8 cellular contexts compared by ENCODE assay signal in the genomic region with DNA sequence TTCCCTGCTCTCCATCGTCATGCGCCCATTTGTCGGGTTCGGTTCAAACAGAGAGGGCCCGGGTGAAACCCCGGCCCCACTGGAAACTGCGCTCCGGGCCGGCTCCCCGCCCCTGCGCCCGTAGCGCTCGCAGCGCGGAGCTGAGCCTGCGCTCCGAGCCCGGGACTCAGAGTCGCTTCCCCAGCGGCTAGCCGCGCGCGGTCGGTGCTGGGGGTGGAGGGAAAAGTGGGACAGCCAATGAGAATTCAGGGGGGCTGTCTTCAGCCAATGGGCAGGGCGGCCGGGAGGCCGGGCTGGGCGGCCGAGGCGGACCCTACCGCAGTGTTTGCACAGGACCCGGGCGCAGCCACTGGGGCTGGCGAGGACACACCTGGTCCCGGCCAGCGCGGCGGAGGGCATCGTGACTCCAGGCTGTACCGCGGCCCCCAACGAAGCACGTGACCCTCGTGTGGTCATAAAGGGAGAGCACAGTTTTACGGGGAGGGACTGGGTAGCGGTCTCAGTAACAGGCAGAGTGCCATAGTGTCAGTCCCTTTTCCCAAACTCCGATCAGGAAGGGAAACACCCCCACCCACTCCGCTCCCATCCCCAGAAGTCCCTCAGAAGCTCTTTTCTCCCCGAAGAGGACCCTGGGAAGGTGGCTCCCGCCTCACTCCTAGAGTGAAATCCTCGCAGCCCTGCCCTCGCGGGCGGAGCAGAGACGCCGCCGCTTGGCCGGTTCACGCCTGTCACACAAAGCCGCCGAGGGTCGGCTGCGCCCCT. TPM values are rescaled to one million over a fixed set of nuclear protein-coding genes. Genes with fewer than 3 reads are reported as not detected.
DNase-seq lines count a peak whose midpoint lies in the region; ATAC-seq, FAIRE-seq and TF ChIP-seq lines count a peak whose summit lies in the region.

A gene (minus strand): TSS at position 174 of the 762 bp plus-strand sequence. CDS start 153 bp downstream, at position 21.

- no peak for FAIRE-seq in kidney (lab: Jason Lieb, UNC)

- DNase-seq in AG09319 (ENCODE audit: extremely low read depth, low read depth) = peak; percentile 30
- peak; percentile 89 for DNase-seq in NCI-H2196 treated with DMSO at 0.1 percent for 48 hours (lab: John Stamatoyannopoulos, UW; ENCODE audit: unreplicated experiment)
- DNase-seq in activated CD4-positive, CD25-positive, alpha-beta regulatory T cell (lab: John Stamatoyannopoulos, UW) = peak in 3 of 4 experiments; percentile 21 to 49 (median 34)
- peak in 1 of 2 donors; percentile 35 for DNase-seq in central memory CD8-positive, alpha-beta T cell (ENCODE audit: low spot score in 2 of 2)
- peak; percentile 95 for DNase-seq in kidney
- DNase-seq in stimulated activated CD4-positive, alpha-beta T cell treated with anti-CD3 and anti-CD28 coated beads, Interleukin-15, amount 100 ng/mL, for 1 hour (ENCODE audit: low read depth in 1 of 2, low spot score in 1 of 2) = peak; percentile 33 to 56

- intact Hi-C loops in kidney (cut with DNase I) = no loop called here

- H3K27me3 Mint-ChIP-seq in central memory CD8-positive, alpha-beta T cell = peaks cover 43% of the 10 kb centered on the region

- peaks cover 30% of the 10 kb centered on the region for H3K4me1 Mint-ChIP-seq in central memory CD8-positive, alpha-beta T cell

- H3K36me3 ChIP-seq in kidney (ENCODE audit: control insufficient read depth in 1 of 2, insufficient read depth in 2 of 2, low read length in 2 of 2) = no peaks in the 10 kb centered on the region

- peak within 1 kb of the TSS; percentile 81 for H3K4me3 Mint-ChIP-seq in central memory CD8-positive, alpha-beta T cell

- H3K36me3 Mint-ChIP-seq in central memory CD8-positive, alpha-beta T cell (ENCODE audit: insufficient read depth) = no peaks in the 10 kb centered on the region

- H3K9me3 ChIP-seq in kidney (ENCODE audit: control insufficient read depth in 1 of 2, low read length in 2 of 2) = no peaks in the 10 kb centered on the region

- H3K27ac Mint-ChIP-seq in central memory CD8-positive, alpha-beta T cell (ENCODE audit: low read depth) = no peak within 1 kb of the TSS

- peak within 1 kb of the TSS; percentile 34 to 65 for H3K9ac ChIP-seq in kidney (ENCODE audit: low read length in 2 of 2)

- no peaks in the 10 kb centered on the region for H3K9me3 Mint-ChIP-seq in central memory CD8-positive, alpha-beta T cell

- H3K4me3 ChIP-seq in kidney (ENCODE audit: low read length in 2 of 2) = peak within 1 kb of the TSS; percentile 84 to 89

- peaks cover 5 to 17% of the 10 kb centered on the region in 2 donors for H3K4me1 ChIP-seq in kidney (ENCODE audit: control insufficient read depth in 1 of 2, insufficient read depth in 1 of 2, low read depth in 1 of 2, low read length in 2 of 2)

- TF ChIP-seq CTCF in AG09319 (IDR thresholded peaks at IDR 0.05; ENCODE audit: low read depth, low read length) (no peak; the same call in 1 of the 2 replicates), kidney (IDR thresholded peaks at IDR 0.05; ENCODE audit: borderline replicate concordance, extremely low read depth, insufficient read depth) (no peak)

- H3K27ac ChIP-seq in kidney (ENCODE audit: low read depth in 2 of 2, low read length in 2 of 2) = peak within 1 kb of the TSS; percentile 71 to 77

- peak; percentile 83 for ATAC-seq in GM18907 (IDR thresholded peaks at IDR 0.05; ENCODE audit: unreplicated experiment)
- peak; percentile 78 for ATAC-seq in HG03135 (IDR thresholded peaks at IDR 0.05; ENCODE audit: unreplicated experiment)
- peak; percentile 66 for ATAC-seq in central memory CD8-positive, alpha-beta T cell (replicated peaks; ENCODE audit: extremely low read depth, poor library complexity, severe bottlenecking)

RNA-seq across cellular contexts. Expression of the gene that starts here (rescaled TPM):
- 5.6 TPM for total RNA-seq in kidney
- polyA plus RNA-seq in kidney (ENCODE audit: insufficient read depth, low read depth, low replicate concordance) = 3.5 TPM
